ENCODE assay signal across 8 cellular contexts in genomic region chr2:54114479-54114878, GRCh38. TPM values are rescaled to one million over a fixed set of nuclear protein-coding genes. Genes with fewer than 3 reads are reported as not detected.
DNase-seq lines count a peak whose midpoint lies in the region; ATAC-seq, FAIRE-seq and TF ChIP-seq lines count a peak whose summit lies in the region.
"Not testable (repeated sequence)": the region's sequence is repeated elsewhere in the genome, so short reads cannot be mapped to it uniquely, and the experiment has no call there.

No MANE protein-coding gene starts in this region.

- not testable (repeated sequence) for H3K27me3 ChIP-seq in DOHH2 (ENCODE audit: control insufficient read depth, low read length); K562 (ENCODE audit: control insufficient read depth in 2 of 2, insufficient read depth in 2 of 2, low read length in 2 of 2); mesendoderm (ENCODE audit: insufficient read depth, low read length, poor library complexity)

- not testable (repeated sequence) for FAIRE-seq in K562 (lab: Jason Lieb, UNC)

- H3K36me3 Mint-ChIP-seq in activated CD4-positive, alpha-beta T cell treated with anti-CD3 and anti-CD28 coated beads for 36 hours (ENCODE audit: low read depth): peaks cover 26% of the 10 kb centered on the region

- peak overlapping the region; percentile 96 for H3K27ac Mint-ChIP-seq in activated CD4-positive, alpha-beta T cell treated with anti-CD3 and anti-CD28 coated beads for 36 hours

- not testable (repeated sequence) for TF ChIP-seq RAD21 in K562 (CRISPR knock-in tag; conservative IDR thresholded peaks at IDR 0.05 in 1 of 2, IDR thresholded peaks at IDR 0.05 in 1 of 2)

- not testable (repeated sequence) for H4K8ac ChIP-seq in mesendoderm (ENCODE audit: low read depth, low read length)

- H3K4me3 ChIP-seq in DOHH2 (ENCODE audit: low read length) (peak overlapping the region; percentile 95), NB4 (ENCODE audit: low read depth, low read length) (peak overlapping the region; percentile 84), K562 (peak overlapping the region; percentile 70), fibroblast of pulmonary artery (replicated peaks; ENCODE audit: low read depth, low read length) (peak overlapping the region; percentile 80), skeletal muscle cell (ENCODE audit: low read depth, low read length) (peak overlapping the region; percentile 77), urinary bladder (ENCODE audit: low read depth, low read length) (peak overlapping the region; percentile 12)
- H3K4me3 ChIP-seq in mesendoderm (ENCODE audit: low read length): not testable (repeated sequence)

- H3K23ac ChIP-seq in mesendoderm (ENCODE audit: low read length): not testable (repeated sequence)

- H3K4ac ChIP-seq in mesendoderm (ENCODE audit: low read depth, low read length): not testable (repeated sequence)

- H3K79me2 ChIP-seq in DOHH2 (ENCODE audit: control insufficient read depth, low read length): peaks cover 21% of the 10 kb centered on the region
- H3K79me2 ChIP-seq in K562 (ENCODE audit: control insufficient read depth, insufficient read depth, low read length); mesendoderm (ENCODE audit: control insufficient read depth, insufficient read depth, low read length): not testable (repeated sequence)

- not testable (repeated sequence) for TF ChIP-seq CTCF in DOHH2 (IDR thresholded peaks at IDR 0.05; ENCODE audit: low read depth, low read length, poor library complexity, severe bottlenecking); NB4 (IDR thresholded peaks at IDR 0.05; ENCODE audit: low read depth, low read length); K562 (IDR thresholded peaks at IDR 0.05 in 2 of 3, conservative IDR thresholded peaks at IDR 0.05 in 1 of 3; ENCODE audit: insufficient read depth in 2 of 3, low read depth in 1 of 3, low read length in 3 of 3); fibroblast of pulmonary artery (IDR thresholded peaks at IDR 0.05; ENCODE audit: low read length, missing control alignments)

- peak overlapping the region; percentile 100 for H3K56ac ChIP-seq in mesendoderm (ENCODE audit: low read length)

- H3K27ac ChIP-seq in DOHH2 (ENCODE audit: low read depth, low read length): peak overlapping the region; percentile 95
- peak overlapping the region; percentile 99 for H3K27ac ChIP-seq in K562 (ENCODE audit: extremely low read depth, low read depth, low read length)
- H3K27ac ChIP-seq in mesendoderm (ENCODE audit: low read depth, low read length): not testable (repeated sequence)
- H3K27ac ChIP-seq in urinary bladder (ENCODE audit: low read depth): peak overlapping the region; percentile 45

- H3K4me2 ChIP-seq in DOHH2 (ENCODE audit: low read length) (peak overlapping the region; percentile 79), K562 (ENCODE audit: insufficient read depth, low read length) (peak overlapping the region; percentile 89; the same call in 1 of the 2 replicates)
- not testable (repeated sequence) for H3K4me2 ChIP-seq in mesendoderm (ENCODE audit: low read length)

- peaks cover 27% of the 10 kb centered on the region for H3K4me1 ChIP-seq in DOHH2 (ENCODE audit: control insufficient read depth, low read length)
- H3K4me1 ChIP-seq in K562 (replicated peaks in 1 of 2; ENCODE audit: control insufficient read depth in 2 of 2, insufficient read depth in 2 of 2, low read length in 2 of 2); mesendoderm (ENCODE audit: control insufficient read depth, low read depth, low read length); urinary bladder (ENCODE audit: insufficient read depth): not testable (repeated sequence)

- H3K9ac ChIP-seq in K562 (ENCODE audit: insufficient read depth in 1 of 2, low read depth in 2 of 2, low read length in 2 of 2) (peak overlapping the region in 1 of 2 experiments; percentile 94; a peak in 2 of 4 replicates), mesendoderm (ENCODE audit: low read length) (peak overlapping the region; percentile 98)

- TF ChIP-seq EP300 in K562 (IDR thresholded peaks at IDR 0.05; ENCODE audit: low read length): not testable (repeated sequence)

- not testable (repeated sequence) for H3K79me1 ChIP-seq in mesendoderm (ENCODE audit: low read length)

- H3K18ac ChIP-seq in mesendoderm (ENCODE audit: low read length): not testable (repeated sequence)

- peaks cover 12% of the 10 kb centered on the region for H3K4me1 Mint-ChIP-seq in activated CD4-positive, alpha-beta T cell treated with anti-CD3 and anti-CD28 coated beads for 36 hours

- H2BK120ac ChIP-seq in mesendoderm (ENCODE audit: low read depth, low read length): not testable (repeated sequence)

- H3K36me3 ChIP-seq in DOHH2 (ENCODE audit: control insufficient read depth, low read length): peaks cover 25% of the 10 kb centered on the region
- not testable (repeated sequence) for H3K36me3 ChIP-seq in K562 (ENCODE audit: control insufficient read depth, insufficient read depth, low read length); mesendoderm (ENCODE audit: control insufficient read depth, insufficient read depth, low read length); urinary bladder (ENCODE audit: insufficient read depth)

- 65% methylated on average over 4 of the region's 6 CpGs for WGBS in K562 (ENCODE audit: insufficient coverage, low coverage, missing lambda C conversion rate)
- WGBS in mesendoderm (ENCODE audit: extremely low coverage, insufficient coverage, low lambda C conversion rate): no CpG with 5 or more reads among the region's 6 CpGs
- WGBS in urinary bladder: 79% methylated on average over 6 of the region's 6 CpGs

- peak; percentile 11 for DNase-seq in NB4 (ENCODE audit: low read depth)
- DNase-seq in activated CD4-positive, alpha-beta T cell treated with anti-CD3 and anti-CD28 coated beads for 36 hours; K562 (ENCODE audit: extremely low read depth in 1 of 4, low spot score in 3 of 4); fibroblast of pulmonary artery (ENCODE audit: low read depth); mesendoderm; skeletal muscle cell (ENCODE audit: low read depth): not testable (repeated sequence)

- not testable (repeated sequence) for H3K9me1 ChIP-seq in K562 (ENCODE audit: control insufficient read depth, insufficient read depth, low read length)

- H2BK15ac ChIP-seq in mesendoderm (replicated peaks; ENCODE audit: low read depth): not testable (repeated sequence)

- H2AFZ ChIP-seq in K562 (ENCODE audit: low read depth, low read length): peak overlapping the region; percentile 99

- intact Hi-C loops in activated CD4-positive, alpha-beta T cell treated with anti-CD3 and anti-CD28 coated beads for 36 hours (cut with DNase I, micrococcal nuclease): loop anchor here (10.0 kb wide), 4 partner anchors 150 to 1580 kb away; partner anchors contain the start of gene PNPT1 (in 1 of the 2)
- intact Hi-C loops in K562 (cut with micrococcal nuclease): not testable (repeated sequence)

- in situ Hi-C loops in K562 (cut with MboI): loop anchor here (10.0 kb wide), 1 partner anchor 590 kb away; no protein-coding TSS in a partner anchor

- H4K20me1 ChIP-seq in DOHH2 (ENCODE audit: control insufficient read depth, insufficient read depth, low read depth, low read length); K562 (replicated peaks; ENCODE audit: control insufficient read depth, insufficient read depth, low read length): not testable (repeated sequence)

- not testable (repeated sequence) for H2BK5ac ChIP-seq in mesendoderm (ENCODE audit: low read length)

- H3K9me3 ChIP-seq in DOHH2 (ENCODE audit: control insufficient read depth, insufficient read depth, low read length): peaks cover 14% of the 10 kb centered on the region
- H3K9me3 ChIP-seq in K562 (replicated peaks; ENCODE audit: control insufficient read depth, insufficient read depth, low read depth, low read length): not testable (repeated sequence)

- H3K27me3 Mint-ChIP-seq in activated CD4-positive, alpha-beta T cell treated with anti-CD3 and anti-CD28 coated beads for 36 hours: not testable (repeated sequence)

- not testable (repeated sequence) for H4K5ac ChIP-seq in mesendoderm (ENCODE audit: low read length)

- not testable (repeated sequence) for H2AK5ac ChIP-seq in mesendoderm (ENCODE audit: low read length)

- not testable (repeated sequence) for H3K9me3 Mint-ChIP-seq in activated CD4-positive, alpha-beta T cell treated with anti-CD3 and anti-CD28 coated beads for 36 hours (ENCODE audit: low read depth)

- CTCF ChIA-PET in activated CD4-positive, alpha-beta T cell treated with anti-CD3 and anti-CD28 coated beads for 36 hours (lab: Charles Lee): interaction anchor here (0.6 to 2.5 kb wide), 5 partner anchors 8 to 593 kb away, joined by 3 to 9 read pairs (median 5); no protein-coding TSS in a partner anchor
- CTCF ChIA-PET in K562 (lab: Yijun Ruan, JAX; ENCODE audit: low intra/inter-chr PET ratio): not testable (repeated sequence)

- not testable (repeated sequence) for TF ChIP-seq POLR2A in NB4 (IDR thresholded peaks at IDR 0.05; ENCODE audit: extremely low read depth, insufficient read length); K562 (conservative IDR thresholded peaks at IDR 0.05)

- POLR2A ChIA-PET in activated CD4-positive, alpha-beta T cell treated with anti-CD3 and anti-CD28 coated beads for 36 hours (lab: Charles Lee): interaction anchor here (1.1 kb wide), 1 partner anchor 33 kb away, joined by 6 read pairs; no protein-coding TSS in a partner anchor
- POLR2A ChIA-PET in K562 (lab: Yijun Ruan, JAX): interaction anchor here (1.7 to 2.1 kb wide), 2 partner anchors 10 to 145 kb away, joined by 8 read pairs; no protein-coding TSS in a partner anchor

- not testable (repeated sequence) for H3K9me2 ChIP-seq in DOHH2 (replicated peaks; ENCODE audit: control insufficient read depth, low read length)

- not testable (repeated sequence) for ATAC-seq in activated CD4-positive, alpha-beta T cell treated with anti-CD3 and anti-CD28 coated beads for 36 hours; K562

- H3K4me3 Mint-ChIP-seq in activated CD4-positive, alpha-beta T cell treated with anti-CD3 and anti-CD28 coated beads for 36 hours: peak overlapping the region; percentile 85

- not testable (repeated sequence) for BruUV-seq in K562 (replicated peaks; lab: Mats Ljungman, UMichigan)

- peaks cover 13% of the 10 kb centered on the region for H3F3A ChIP-seq in DOHH2 (ENCODE audit: control insufficient read depth, insufficient read depth)

RNA-seq across cellular contexts. Expression of gene ACYP2, which starts 0.9 kb away (rescaled TPM):
- 1 to 10 TPM; 6.0 to 6.9 TPM for total RNA-seq in activated CD4-positive, alpha-beta T cell treated with anti-CD3 and anti-CD28 coated beads for 36 hours
- total RNA-seq in K562 (2011; cell fraction: chromatin; rRNA removed; ENCODE audit: low replicate concordance): 3.8 and 6.9 TPM in 2 replicates
- total RNA-seq in K562 (2011; cell fraction: nucleolus; rRNA removed): 3.0 and 3.3 TPM in 2 replicates
- total RNA-seq in K562 (2011; cell fraction: nucleoplasm; rRNA removed): 5.1 and 11.3 TPM in 2 replicates
- total RNA-seq in K562 (2014; rRNA removed): 2.2 and 3.0 TPM in 2 replicates
- total RNA-seq in K562 (2014; rRNA removed; fragmentation: Illumina TruSeq; extraction: Trizol): 1.3 and 1.8 TPM in 2 replicates
- total RNA-seq in K562 (2015; rRNA removed; fragmentation: Illumina TruSeq; extraction: Trizol): 1.9 and 2.2 TPM in 2 replicates
- 3.4 and 4.1 TPM in 2 replicates for total RNA-seq in K562 (2021)
- polyA plus RNA-seq in K562 (2011; rRNA removed): 2.2 and 3.1 TPM in 2 replicates
- polyA plus RNA-seq in K562 (2011; cell fraction: cytosol; rRNA removed): 2.8 and 3.8 TPM in 2 replicates
- polyA plus RNA-seq in K562 (2011; cell fraction: nucleus; rRNA removed): 1.4 and 2.0 TPM in 2 replicates
- polyA plus RNA-seq in K562 (2012): 5.2 and 6.5 TPM in 2 replicates
- polyA plus RNA-seq in K562 (2014; fragmentation: Illumina TruSeq; extraction: Trizol): 1.0 and 1.2 TPM in 2 replicates
- polyA plus RNA-seq in K562 (2014; fragmentation: Nextera tagmentation; extraction: Ambion mirVana): 1 to 10 TPM; 1.9 to 2.2 TPM
- polyA plus RNA-seq in K562 (2014; rRNA removed): 2.0 and 3.4 TPM in 2 replicates
- 1.1 and 2.8 TPM in 2 replicates for polyA minus RNA-seq in K562 (2011; rRNA and poly(A)+ RNA removed)
- polyA minus RNA-seq in K562 (2011; cell fraction: cytosol; rRNA and poly(A)+ RNA removed): 1.0 and 1.4 TPM in 2 replicates
- polyA minus RNA-seq in K562 (2011; cell fraction: nucleus; rRNA and poly(A)+ RNA removed): 2.7 and 4.7 TPM in 2 replicates
- polyA plus RNA-seq in mesendoderm (2013, experiment 1 of 2): 2.6 TPM
- 3.3 TPM for polyA plus RNA-seq in mesendoderm (2013, experiment 2 of 2)
- 28.1 TPM for total RNA-seq in urinary bladder
- polyA plus RNA-seq in urinary bladder: 25.0 TPM
